ENCODE assay signal across 8 cellular contexts in genomic region chr10:69335063-69335587, GRCh38. TPM values are rescaled to one million over a fixed set of nuclear protein-coding genes. Genes with fewer than 3 reads are reported as not detected.
DNase-seq lines count a peak whose midpoint lies in the region; ATAC-seq and TF ChIP-seq lines count a peak whose summit lies in the region.

No MANE protein-coding gene starts in this region.

- H3K27me3 ChIP-seq in CD4-positive, alpha-beta T cell (ENCODE audit: control insufficient read depth, insufficient read depth, low read length): no peaks in the 10 kb centered on the region
- H3K27me3 ChIP-seq in body of pancreas (no peaks in the 10 kb centered on the region), mesenchymal stem cell (ENCODE audit: control insufficient read depth in 1 of 2, insufficient read depth in 1 of 2, low read length in 2 of 2) (no peaks in the 10 kb centered on the region), upper lobe of left lung (no peaks in the 10 kb centered on the region)

- TF ChIP-seq CTCF in CD4-positive, alpha-beta T cell (IDR thresholded peaks at IDR 0.05): no peak
- TF ChIP-seq CTCF in body of pancreas (IDR thresholded peaks at IDR 0.05) (no peak), upper lobe of left lung (IDR thresholded peaks at IDR 0.05) (no peak)

- no peak for TF ChIP-seq EP300 in upper lobe of left lung (IDR thresholded peaks at IDR 0.05)

- no peaks in the 10 kb centered on the region for H3K27me3 Mint-ChIP-seq in CD4-positive, alpha-beta T cell

- H3K36me3 ChIP-seq in body of pancreas (replicated peaks in 1 of 2; ENCODE audit: insufficient read depth in 1 of 2, low read depth in 2 of 2) (no peaks in the 10 kb centered on the region), mesenchymal stem cell (ENCODE audit: control insufficient read depth in 1 of 2, insufficient read depth in 2 of 2, low read depth in 1 of 2, low read length in 2 of 2) (peaks cover 15 to 29% of the 10 kb centered on the region in 2 experiments), upper lobe of left lung (peaks cover 0 to 8% (median 0%) of the 10 kb centered on the region in 4 donors)

- peak overlapping the region; percentile 85 for H3K27ac Mint-ChIP-seq in CD4-positive, alpha-beta T cell

- H2BK120ac ChIP-seq in mesenchymal stem cell (ENCODE audit: low read depth, low read length): no peak overlapping the region

- peak overlapping the region; percentile 44 to 79 for H2BK12ac ChIP-seq in mesenchymal stem cell (ENCODE audit: low read length in 2 of 2)

- CTCF ChIA-PET in CD4-positive, alpha-beta T cell (lab: Charles Lee): interaction anchor here (1.0 kb wide), 2 partner anchors 14 to 28 kb away, joined by 3 to 4 read pairs; no protein-coding TSS in a partner anchor

- H3K4me3 ChIP-seq in body of pancreas (no peak overlapping the region), mesenchymal stem cell (ENCODE audit: insufficient read depth in 1 of 2, low read depth in 1 of 2, low read length in 2 of 2) (peak overlapping the region in 1 of 2 experiments; percentile 34), upper lobe of left lung (no peak overlapping the region)

- H3K4me1 Mint-ChIP-seq in CD4-positive, alpha-beta T cell (ENCODE audit: low read depth): peaks cover 83% of the 10 kb centered on the region

- no peaks in the 10 kb centered on the region for H3K9me3 ChIP-seq in CD4-positive, alpha-beta T cell (ENCODE audit: control insufficient read depth, low read length)
- no peaks in the 10 kb centered on the region for H3K9me3 ChIP-seq in body of pancreas
- H3K9me3 ChIP-seq in mesenchymal stem cell (ENCODE audit: control insufficient read depth, low read length): no peaks in the 10 kb centered on the region
- H3K9me3 ChIP-seq in upper lobe of left lung: no peaks in the 10 kb centered on the region

- H2BK5ac ChIP-seq in mesenchymal stem cell (ENCODE audit: low read depth, low read length, poor library complexity, severe bottlenecking): no peak overlapping the region

- H3K14ac ChIP-seq in mesenchymal stem cell (ENCODE audit: low read length in 2 of 2): peak overlapping the region in 1 of 2 experiments; percentile 86

- peak overlapping the region; percentile 24 for H2AK5ac ChIP-seq in mesenchymal stem cell (ENCODE audit: low read length, severe bottlenecking)

- DNase-seq in CD4-positive, alpha-beta T cell: peak in 1 of 10 experiments; percentile 25
- DNase-seq in Kasumi-1 (lab: John Stamatoyannopoulos, UW) (peak; percentile 95 to 96), body of pancreas (peak in 1 of 4 donors; percentile 67), mesenchymal stem cell (peak; percentile 34), upper lobe of left lung (peak; percentile 74 to 88), NCI-H1436 treated with DMSO at 0.1 percent for 48 hours (lab: John Stamatoyannopoulos, UW) (no peak)

- no peak overlapping the region for H2AFZ ChIP-seq in mesenchymal stem cell (ENCODE audit: low read depth, low read length)

- no peaks in the 10 kb centered on the region for H3K9me3 Mint-ChIP-seq in CD4-positive, alpha-beta T cell

- peak overlapping the region; percentile 74 for H3K4me3 Mint-ChIP-seq in CD4-positive, alpha-beta T cell

- TF ChIP-seq POLR2A in body of pancreas (IDR thresholded peaks at IDR 0.05) (peak in 1 of 3 donors; percentile 15), upper lobe of left lung (IDR thresholded peaks at IDR 0.05) (peak in 1 of 4 donors; percentile 39)

- H4K91ac ChIP-seq in mesenchymal stem cell (ENCODE audit: low read length): peak overlapping the region; percentile 40

- H3K18ac ChIP-seq in mesenchymal stem cell (ENCODE audit: low read depth in 1 of 2, low read length in 2 of 2): peak overlapping the region in 1 of 2 experiments; percentile 81

- peak overlapping the region; percentile 47 for H4K8ac ChIP-seq in mesenchymal stem cell (ENCODE audit: low read length)

- POLR2A ChIA-PET in CD4-positive, alpha-beta T cell (lab: Charles Lee): interaction anchor here (0.8 to 2.2 kb wide), 3 partner anchors 10 to 17 kb away, joined by 3 to 10 read pairs (median 3); no protein-coding TSS in a partner anchor

- peaks cover 26% of the 10 kb centered on the region for H3K79me1 ChIP-seq in mesenchymal stem cell (replicated peaks; ENCODE audit: low read length, poor library complexity, severe bottlenecking)

- H3K9ac ChIP-seq in mesenchymal stem cell (ENCODE audit: low read length): peak overlapping the region; percentile 53

- H3K4me2 ChIP-seq in mesenchymal stem cell (ENCODE audit: low read length, poor library complexity, severe bottlenecking): no peak overlapping the region

- peaks cover 29% of the 10 kb centered on the region for H3K4me1 ChIP-seq in body of pancreas
- H3K4me1 ChIP-seq in mesenchymal stem cell (ENCODE audit: control insufficient read depth, insufficient read depth, low read depth, low read length): peaks cover 48% of the 10 kb centered on the region
- peaks cover 78 to 94% (median 83%) of the 10 kb centered on the region in 4 donors for H3K4me1 ChIP-seq in upper lobe of left lung

- peak overlapping the region in 1 of 2 experiments; percentile 70 for H3K4ac ChIP-seq in mesenchymal stem cell (ENCODE audit: low read depth in 1 of 2, low read length in 2 of 2)

- H3K36me3 Mint-ChIP-seq in CD4-positive, alpha-beta T cell (ENCODE audit: low read depth): peaks cover 19% of the 10 kb centered on the region

- H3K23ac ChIP-seq in mesenchymal stem cell (ENCODE audit: low read length in 2 of 2): peak overlapping the region in 1 of 2 experiments; percentile 57

- H2BK15ac ChIP-seq in mesenchymal stem cell (ENCODE audit: low read depth, poor library complexity, severe bottlenecking): no peak overlapping the region

- H3K27ac ChIP-seq in CD4-positive, alpha-beta T cell (ENCODE audit: low read depth, low read length): no peak overlapping the region
- H3K27ac ChIP-seq in body of pancreas: peak overlapping the region in 3 of 4 donors; percentile 46 to 72 (median 69)
- no peak overlapping the region for H3K27ac ChIP-seq in mesenchymal stem cell (ENCODE audit: low read length, poor library complexity, severe bottlenecking)
- peak overlapping the region; percentile 66 to 88 (median 84) for H3K27ac ChIP-seq in upper lobe of left lung

- peak; percentile 82 for ATAC-seq in CD4-positive, alpha-beta T cell (ENCODE audit: poor library complexity)
- ATAC-seq in body of pancreas (peak; percentile 7), upper lobe of left lung (ENCODE audit: low FRiP score in 2 of 2) (peak; percentile 78 to 79), GM21528 (IDR thresholded peaks at IDR 0.05; ENCODE audit: low FRiP score, unreplicated experiment) (no peak), GM21717 (IDR thresholded peaks at IDR 0.05; ENCODE audit: unreplicated experiment) (no peak)

- intact Hi-C loops in CD4-positive, alpha-beta T cell (cut with DNase I, micrococcal nuclease): no loop called here
- intact Hi-C loops in body of pancreas (cut with DNase I): no loop called here

- 76% methylated on average over 13 of the region's 13 CpGs; no CpG with 5 or more reads in 1 of the 2 donors for WGBS in body of pancreas, 2 donors
- WGBS in mesenchymal stem cell: 94% methylated on average over 13 of the region's 13 CpGs
- 30% methylated on average over 13 of the region's 13 CpGs; no CpG with 5 or more reads in 1 of the 2 donors for WGBS in upper lobe of left lung, 2 donors

RNA-seq across cellular contexts. Expression of gene HK1, which starts 56.8 kb away (rescaled TPM):
- total RNA-seq in CD4-positive, alpha-beta T cell: 10 to 100 TPM; 45.6 to 48.1 TPM
- 10 to 100 TPM; 15.8 to 17.1 TPM for total RNA-seq in body of pancreas
- polyA plus RNA-seq in mesenchymal stem cell (2013, experiment 1 of 2): 69.5 TPM
- 67.5 TPM for polyA plus RNA-seq in mesenchymal stem cell (2013, experiment 2 of 2)
- total RNA-seq in upper lobe of left lung: 10 to 100 TPM; 60.8 to 98.5 (median 88.9) TPM

Comparison
In these comparisons a context has a peak if more than half of its experiments do, and no peak if none do; other contexts are left out.
1. ATAC-seq: peak in CD4-positive, alpha-beta T cell (single experiment), body of pancreas (single experiment) and upper lobe of left lung (2 of 2); none in GM21528 (single experiment) and GM21717 (single experiment).
2. H3K27ac ChIP-seq: peak in body of pancreas (3 of 4) and upper lobe of left lung (4 of 4); none in CD4-positive, alpha-beta T cell (single experiment) and mesenchymal stem cell (single experiment).